In genomic region chrX:24610540-24610939, GRCh38 we compare ENCODE assay signal across 2 cellular contexts.
TF ChIP-seq lines count a peak whose summit lies in the region.

No MANE protein-coding gene starts in this region.

TF ChIP-seq in HepG2, 621 proteins besides CTCF, POLR2A, EP300 and RAD21:
- TF ChIP-seq IKZF4 (CRISPR knock-in tag; IDR thresholded peaks at IDR 0.05; ENCODE audit: borderline replicate concordance, low read depth, not compliant biosample characterization): no peak
- no peak for TF ChIP-seq ZNF460 (CRISPR knock-in tag; IDR thresholded peaks at IDR 0.05; ENCODE audit: borderline replicate concordance)
- TF ChIP-seq MAFF (IDR thresholded peaks at IDR 0.05; ENCODE audit: low read depth, low read length): peak; percentile 91
- peak; percentile 89 to 95 for TF ChIP-seq MAFK (conservative IDR thresholded peaks at IDR 0.05 in 1 of 2, IDR thresholded peaks at IDR 0.05 in 1 of 2; ENCODE audit: low read length in 2 of 2)

TF ChIP-seq in K562, 482 proteins besides CTCF, POLR2A, EP300 and RAD21:
- TF ChIP-seq C11orf30 (IDR thresholded peaks at IDR 0.05; ENCODE audit: low read depth): peak; percentile 66
- no peak for TF ChIP-seq ARNT (IDR thresholded peaks at IDR 0.05)
- peak; percentile 65 for TF ChIP-seq MAFG (tag; conservative IDR thresholded peaks at IDR 0.05)
- peak; percentile 77 for TF ChIP-seq MAFK (IDR thresholded peaks at IDR 0.05; ENCODE audit: low read length)
- peak; percentile 73 for TF ChIP-seq MAFF (IDR thresholded peaks at IDR 0.05; ENCODE audit: low read length)
- TF ChIP-seq ARID3B (CRISPR knock-in tag; IDR thresholded peaks at IDR 0.05; ENCODE audit: borderline replicate concordance): no peak
- peak; percentile 81 for TF ChIP-seq ZNF316 (IDR thresholded peaks at IDR 0.05)
